ENCODE assay signal across 12 cellular contexts in genomic region chr15:48230498-48230897, GRCh38. TPM values are rescaled to one million over a fixed set of nuclear protein-coding genes. Genes with fewer than 3 reads are reported as not detected.
"Had no signal": no experiment of that assay in that cellular context is flagged by ENCODE, and none has a peak within 500 bp of the region (broad histone marks: within the 10 kb centered on the region; RNA-seq: fewer than 3 reads in every experiment).

No MANE protein-coding gene starts in this region.

- H3K27ac Mint-ChIP-seq: HFFc6 had no signal

- H3K9me3 Mint-ChIP-seq: HFFc6 had no signal

- ATAC-seq: HCT116 had no signal

- H3K36me3 ChIP-seq: HAP-1 had no signal

- H3K9ac ChIP-seq: GM23248, KMS-11 had no signal

- DNase-seq: GM23248, H7, HFFc6, IMR-90, Karpas-422, KBM-7 had no signal

- H3K4me2 ChIP-seq: KMS-11 had no signal

- H2AFZ ChIP-seq: GM23248 had no signal

- FAIRE-seq: HTR-8/SVneo had no signal

- H3K27ac ChIP-seq: GM23248, KMS-11 had no signal

- H3K4me3 Mint-ChIP-seq: HFFc6 had no signal

- H3K4me1 ChIP-seq: HAP-1 had no signal

- H3K9me3 ChIP-seq: HAP-1 had no signal

- H3K4me3 ChIP-seq: GM23248, HAP-1 had no signal

RNA-seq across cellular contexts. Expression of gene SLC12A1, which starts 24.4 kb away (rescaled TPM):
- total RNA-seq: GM23248, H4, HFFc6, HT-29, IMR-90 had no signal
- polyA plus RNA-seq: GM23248, IMR-90 had no signal

RNA-seq across cellular contexts. Expression of gene CTXN2, which starts 39.0 kb away (rescaled TPM):
- total RNA-seq: GM23248, H4, HFFc6, HT-29, IMR-90 had no signal
- polyA plus RNA-seq: GM23248, IMR-90 had no signal
